Comparison of ENCODE assay signal across 8 cellular contexts in the genomic region with DNA sequence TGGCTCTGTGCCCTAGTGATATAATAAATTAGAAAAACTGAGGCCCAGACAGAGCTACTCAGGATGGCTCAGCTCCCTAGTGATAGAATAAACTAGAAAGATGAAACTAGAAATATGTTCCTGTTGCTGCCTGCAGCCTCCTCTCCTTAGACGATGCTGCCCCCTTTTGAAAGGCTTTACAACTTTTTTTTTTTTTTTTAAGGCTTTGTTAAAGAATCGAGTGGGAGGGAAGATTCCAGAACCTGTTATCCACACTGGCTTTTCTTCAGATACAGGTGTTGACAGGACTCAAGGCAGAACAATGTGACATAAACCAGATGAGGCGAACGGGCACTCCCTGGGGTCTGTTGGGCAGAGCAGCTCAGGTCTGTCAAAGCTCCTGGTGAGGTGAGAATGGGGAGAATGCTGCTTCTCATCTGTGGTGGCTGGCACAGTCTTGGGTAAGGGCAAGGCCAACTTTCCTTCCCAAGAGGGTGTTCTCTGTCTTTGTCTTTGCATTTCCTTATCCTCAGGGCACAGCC.
DNase-seq lines count a peak whose midpoint lies in the region; ATAC-seq, FAIRE-seq and TF ChIP-seq lines count a peak whose summit lies in the region.

No MANE protein-coding gene starts in this region.

- peak; percentile 44 for DNase-seq in NCI-H2171 treated with DMSO at 0.1 percent for 48 hours (lab: John Stamatoyannopoulos, UW)
- no peak for DNase-seq in NCI-H2171 (lab: John Stamatoyannopoulos, UW)
- DNase-seq in NCI-H2029 (lab: John Stamatoyannopoulos, UW): peak; percentile 12
- peak; percentile 68 to 69 for DNase-seq in cardiac fibroblast (ENCODE audit: low read depth in 2 of 2)
- DNase-seq in HepG2 (ENCODE audit: low spot score): no peak
- DNase-seq in activated CD4-positive, CD25-positive, alpha-beta regulatory T cell treated with anti-CD3 and anti-CD28 coated beads, Interleukin-2, amount 50 U/mL, for 72 hours: no peak
- no peak for DNase-seq in germinal center (ENCODE audit: low spot score)

- H3K4me3 ChIP-seq in cardiac fibroblast (replicated peaks in 1 of 2; ENCODE audit: low read depth in 2 of 2, low read length in 2 of 2) (no peak overlapping the region), HepG2 (replicated peaks in 1 of 3; ENCODE audit: insufficient read depth in 1 of 3, low read depth in 2 of 3, low read length in 3 of 3) (no peak overlapping the region)

- CTCF ChIA-PET in HepG2 (lab: Yijun Ruan, JAX; ENCODE audit: low intra/inter-chr PET ratio, low total read pairs): no interaction called here

- H3K79me2 ChIP-seq in HepG2 (ENCODE audit: insufficient read depth, low read length): no peaks in the 10 kb centered on the region

- no peaks in the 10 kb centered on the region for H3K4me1 ChIP-seq in HepG2 (ENCODE audit: insufficient read depth, low read length)

- H2AFZ ChIP-seq in HepG2 (ENCODE audit: low read length): no peak overlapping the region

- no peak overlapping the region for H3K27ac ChIP-seq in HepG2 (ENCODE audit: extremely low read length, insufficient read depth, low read length)

- ATAC-seq in HepG2 (no peak), GM19467 (IDR thresholded peaks at IDR 0.05; ENCODE audit: unreplicated experiment) (no peak)

- H3K4me2 ChIP-seq in HepG2 (ENCODE audit: low read depth, low read length): no peak overlapping the region

- intact Hi-C loops in HepG2 (cut with micrococcal nuclease; ENCODE audit: unreplicated experiment): no loop called here

- TF ChIP-seq RAD21 in HepG2 (CRISPR knock-in tag; IDR thresholded peaks at IDR 0.05): no peak

- WGBS in HepG2 (ENCODE audit: low lambda C conversion rate): 70% methylated on average over 4 of the region's 4 CpGs

- FAIRE-seq in HepG2 (lab: Jason Lieb, UNC): no peak

- H3K27me3 ChIP-seq in HepG2 (ENCODE audit: control insufficient read depth in 1 of 2, insufficient read depth in 2 of 2, low read length in 2 of 2): no peaks in the 10 kb centered on the region

- TF ChIP-seq CTCF in cardiac fibroblast (IDR thresholded peaks at IDR 0.05; ENCODE audit: low read depth, low read length): peak; percentile 75
- peak; percentile 39 for TF ChIP-seq CTCF in HepG2 (CRISPR knock-in tag; IDR thresholded peaks at IDR 0.05)

- H3K9ac ChIP-seq in HepG2 (ENCODE audit: insufficient read depth, low read depth, low read length): no peak overlapping the region

- no peak for TF ChIP-seq POLR2A in HepG2 (IDR thresholded peaks at IDR 0.05; ENCODE audit: insufficient read depth in 1 of 2, low read depth in 2 of 2, low read length in 2 of 2)

- POLR2A ChIA-PET in HepG2 (lab: Yijun Ruan, JAX): no interaction called here

- no TSS peak for BruUV-seq in HepG2 (replicated peaks; lab: Mats Ljungman, UMichigan)

- in situ Hi-C loops in HepG2 (cut with HindIII; ENCODE audit: extremely low pct_ligation_motif_present, low pct_unique_long_range_greater_than_20kb): loop anchor here (25.0 kb wide), 1 partner anchor 679 kb away; the partner anchor contains the start of gene FIGNL1

- H3K9me3 ChIP-seq in HepG2 (ENCODE audit: low read length): no peaks in the 10 kb centered on the region

- TF ChIP-seq EP300 in HepG2 (IDR thresholded peaks at IDR 0.05; ENCODE audit: low read depth in 2 of 2, low read length in 2 of 2) (no peak), HepG2 (CRISPR knock-in tag; IDR thresholded peaks at IDR 0.05; ENCODE audit: borderline replicate concordance) (no peak)

- H3K36me3 ChIP-seq in HepG2 (replicated peaks in 1 of 2; ENCODE audit: control insufficient read depth in 1 of 2, insufficient read depth in 2 of 2, low read length in 2 of 2): 0 out of 5 replicates have a peak, but pooled peaks cover 0 to under 1% of the 10 kb centered on the region in 2 experiments

- H4K20me1 ChIP-seq in HepG2 (ENCODE audit: insufficient read depth, low read length): no peaks in the 10 kb centered on the region

TF ChIP-seq in HepG2, 621 proteins besides CTCF, POLR2A, EP300 and RAD21:
- TF ChIP-seq STAG1 (CRISPR knock-in tag; IDR thresholded peaks at IDR 0.05): peak; percentile 42; the same call in 1 of the 2 replicates
- peak; percentile 62; the same call in 1 of the 2 replicates for TF ChIP-seq ZNF362 (CRISPR knock-in tag; IDR thresholded peaks at IDR 0.05; ENCODE audit: borderline replicate concordance)
- no peak for TF ChIP-seq ZNF232 (CRISPR knock-in tag; IDR thresholded peaks at IDR 0.05; ENCODE audit: borderline replicate concordance)
- no peak for TF ChIP-seq ELF1 (CRISPR knock-in tag; IDR thresholded peaks at IDR 0.05)
- TF ChIP-seq, protein P1, sequence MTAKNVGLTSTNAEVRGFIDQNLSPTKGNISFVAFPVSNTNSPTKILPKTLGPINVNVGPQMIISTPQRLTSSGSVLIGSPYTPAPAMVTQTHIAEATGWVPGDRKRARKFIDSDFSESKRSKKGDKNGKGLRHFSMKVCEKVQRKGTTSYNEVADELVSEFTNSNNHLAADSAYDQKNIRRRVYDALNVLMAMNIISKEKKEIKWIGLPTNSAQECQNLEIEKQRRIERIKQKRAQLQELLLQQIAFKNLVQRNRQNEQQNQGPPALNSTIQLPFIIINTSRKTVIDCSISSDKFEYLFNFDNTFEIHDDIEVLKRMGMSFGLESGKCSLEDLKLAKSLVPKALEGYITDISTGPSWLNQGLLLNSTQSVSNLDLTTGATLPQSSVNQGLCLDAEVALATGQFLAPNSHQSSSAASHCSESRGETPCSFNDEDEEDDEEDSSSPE (CRISPR knock-in tag; IDR thresholded peaks at IDR 0.05): no peak

Comparison
In these comparisons a context has a peak if more than half of its experiments do, and no peak if none do; other contexts are left out.
1. DNase-seq: peak in NCI-H2171 treated with DMSO at 0.1 percent for 48 hours (single experiment), NCI-H2029 (single experiment) and cardiac fibroblast (2 of 2); none in NCI-H2171 (single experiment), HepG2 (single experiment), activated CD4-positive, CD25-positive, alpha-beta regulatory T cell treated with anti-CD3 and anti-CD28 coated beads, Interleukin-2, amount 50 U/mL, for 72 hours (single experiment) and germinal center (single experiment).